In the genomic region with DNA sequence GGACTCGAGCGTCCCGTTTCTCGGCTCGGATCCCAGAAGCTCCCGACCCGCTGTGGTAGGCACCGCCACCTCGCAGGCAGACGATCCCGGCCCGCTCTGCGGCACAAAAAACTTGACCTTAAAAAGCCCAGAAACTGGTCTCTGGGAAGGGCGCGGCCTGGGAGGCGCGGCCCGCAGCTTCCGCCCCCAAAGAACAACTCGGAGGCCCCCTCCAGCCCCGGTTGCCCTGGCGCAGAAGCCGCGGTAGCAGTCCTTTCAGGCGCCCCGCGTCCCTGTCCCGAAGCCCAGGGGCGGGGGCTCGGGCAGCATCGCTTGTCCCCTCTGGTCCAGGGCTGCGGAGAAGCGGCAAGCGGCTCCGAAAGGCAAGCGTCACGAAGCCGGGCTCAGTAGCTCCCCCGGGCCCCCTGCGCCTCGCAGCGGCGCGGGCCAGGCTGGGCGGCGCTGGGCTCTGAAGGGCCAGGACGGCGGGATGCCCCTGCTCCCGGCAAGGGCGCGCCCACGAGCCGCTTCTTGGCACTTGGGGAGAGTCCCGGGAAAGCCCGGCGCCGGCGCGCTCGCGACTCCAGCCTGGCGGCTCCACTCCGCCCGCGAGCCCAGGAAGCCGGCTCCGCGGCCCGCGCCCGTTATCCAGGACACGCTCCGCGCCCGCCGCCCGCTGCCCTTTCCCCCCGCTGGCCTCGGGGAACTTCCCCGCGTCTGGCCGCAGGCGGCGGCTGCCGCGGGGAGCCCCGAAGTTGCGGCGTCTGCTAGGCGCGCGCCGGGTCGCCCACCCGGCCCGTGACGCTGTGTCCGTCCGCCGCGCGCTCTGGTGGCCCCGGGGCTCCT, we compare ENCODE assay signal across 8 cellular contexts. TPM values are rescaled to one million over a fixed set of nuclear protein-coding genes. Genes with fewer than 3 reads are reported as not detected.
A peak's percentile ranks its signal among the peaks of the same experiment; 100 is the strongest.
DNase-seq lines count a peak whose midpoint lies in the region; ATAC-seq, FAIRE-seq and TF ChIP-seq lines count a peak whose summit lies in the region.

A gene with protein sequence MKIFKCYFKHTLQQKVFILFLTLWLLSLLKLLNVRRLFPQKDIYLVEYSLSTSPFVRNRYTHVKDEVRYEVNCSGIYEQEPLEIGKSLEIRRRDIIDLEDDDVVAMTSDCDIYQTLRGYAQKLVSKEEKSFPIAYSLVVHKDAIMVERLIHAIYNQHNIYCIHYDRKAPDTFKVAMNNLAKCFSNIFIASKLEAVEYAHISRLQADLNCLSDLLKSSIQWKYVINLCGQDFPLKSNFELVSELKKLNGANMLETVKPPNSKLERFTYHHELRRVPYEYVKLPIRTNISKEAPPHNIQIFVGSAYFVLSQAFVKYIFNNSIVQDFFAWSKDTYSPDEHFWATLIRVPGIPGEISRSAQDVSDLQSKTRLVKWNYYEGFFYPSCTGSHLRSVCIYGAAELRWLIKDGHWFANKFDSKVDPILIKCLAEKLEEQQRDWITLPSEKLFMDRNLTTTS (minus strand): TSS at position 98 of the 825 bp plus-strand sequence. CDS start 22,521 bp downstream, outside the sequence.

- H3K9me3 ChIP-seq in neuron (ENCODE audit: low read length) = no peaks in the 10 kb centered on the region

- H3K4me3 ChIP-seq in NB4 (ENCODE audit: low read depth, low read length) = no peak within 1 kb of the TSS
- H3K4me3 ChIP-seq in neuron (ENCODE audit: low read length) = peak within 1 kb of the TSS; percentile 54

- peaks cover 6% of the 10 kb centered on the region for H3K27me3 ChIP-seq in neuron (ENCODE audit: insufficient read depth, low read length)

- ATAC-seq in HG03039 (IDR thresholded peaks at IDR 0.05; ENCODE audit: unreplicated experiment) = no peak
- ATAC-seq in GM19395 (IDR thresholded peaks at IDR 0.05; ENCODE audit: unreplicated experiment) = no peak

- H2AFZ ChIP-seq in neuron (ENCODE audit: low read depth, low read length) = peak within 1 kb of the TSS; percentile 67

- peaks cover 17% of the 10 kb centered on the region for H3K4me1 ChIP-seq in neuron (ENCODE audit: insufficient read depth, low read length)

- no peaks in the 10 kb centered on the region for H3K36me3 ChIP-seq in neuron (ENCODE audit: insufficient read depth, low read length)

- no peak for FAIRE-seq in frontal cortex (lab: Jason Lieb, UNC)

- in situ Hi-C loops in GM13976 (cut with MboI; ENCODE audit: low sequenced_read_pairs, unreplicated experiment) = no loop called here

- peak; percentile 55 for DNase-seq in GM13976 (ENCODE audit: low spot score)
- peak; percentile 17 for DNase-seq in NB4 (ENCODE audit: low read depth)
- DNase-seq in activated gamma-delta T cell (lab: John Stamatoyannopoulos, UW) = peak; percentile 47
- peak; percentile 32 to 35 for DNase-seq in frontal cortex (ENCODE audit: low spot score in 2 of 2)
- DNase-seq in SIG-M5 treated with dmso at 0.1 percent for 504 hours (lab: John Stamatoyannopoulos, UW; ENCODE audit: unreplicated experiment) = no peak

- TF ChIP-seq CTCF in GM13976 (IDR thresholded peaks at IDR 0.05; ENCODE audit: borderline replicate concordance, control extremely low read depth, extremely low read depth, insufficient read depth, missing control alignments) = no peak
- TF ChIP-seq CTCF in NB4 (IDR thresholded peaks at IDR 0.05; ENCODE audit: low read depth, low read length) = no peak

- TF ChIP-seq POLR2A in NB4 (IDR thresholded peaks at IDR 0.05; ENCODE audit: extremely low read depth, insufficient read length) = no peak

RNA-seq across cellular contexts. Expression of the gene that starts here (rescaled TPM):
- 2.4 TPM for total RNA-seq in frontal cortex
